Comparison of ENCODE assay signal across 8 cellular contexts in genomic region chr1:924619-925323, GRCh38. TPM values are rescaled to one million over a fixed set of nuclear protein-coding genes. Genes with fewer than 3 reads are reported as not detected.
DNase-seq lines count a peak whose midpoint lies in the region; ATAC-seq and TF ChIP-seq lines count a peak whose summit lies in the region.

No MANE protein-coding gene starts in this region.

- no peak for TF ChIP-seq POLR2A in GM18505 (IDR thresholded peaks at IDR 0.05; ENCODE audit: borderline replicate concordance, extremely low read depth, insufficient read depth, insufficient read length)

- H3K4me1 ChIP-seq in PC-9 (replicated peaks; ENCODE audit: insufficient read depth), result peaks cover 17% of the 10 kb centered on the region

- DNase-seq in H7 (peak; percentile 91), PC-9 (peak in 1 of 2 experiments; percentile 53), fibroblast of the aortic adventitia (ENCODE audit: low read depth) (peak; percentile 33), skeletal muscle cell (ENCODE audit: low read depth) (no peak), NCI-H1694 treated with DMSO at 0.1 percent for 48 hours (lab: John Stamatoyannopoulos, UW) (no peak), caudate nucleus (lab: John Stamatoyannopoulos, UW) (no peak)

- H3K9me3 ChIP-seq in PC-9 (ENCODE audit: insufficient read depth, low read depth), result no peaks in the 10 kb centered on the region

- H3K9me2 ChIP-seq in PC-9 (ENCODE audit: insufficient read depth), result no peaks in the 10 kb centered on the region

- H2AFZ ChIP-seq in PC-9, result peak overlapping the region; percentile 73; the same call in 1 of the 2 replicates

- no peak overlapping the region for H3K27ac ChIP-seq in PC-9
- H3K27ac ChIP-seq in caudate nucleus (ENCODE audit: low read depth, low read length), result no peak overlapping the region

- no peaks in the 10 kb centered on the region for H3K36me3 ChIP-seq in H7 (replicated peaks; ENCODE audit: control insufficient read depth, insufficient read depth, low read length)
- H3K36me3 ChIP-seq in PC-9 (ENCODE audit: low read depth), result no peaks in the 10 kb centered on the region

- H3K27me3 ChIP-seq in H7 (ENCODE audit: control insufficient read depth, insufficient read depth, low read length) (peaks cover 93% of the 10 kb centered on the region), PC-9 (ENCODE audit: insufficient read depth, low read depth) (peaks cover 29% of the 10 kb centered on the region)

- intact Hi-C loops in PC-9 (cut with micrococcal nuclease; ENCODE audit: unreplicated experiment), result no loop called here

- peaks cover 12% of the 10 kb centered on the region; the same call in 1 of the 2 replicates for H3F3A ChIP-seq in PC-9 (ENCODE audit: insufficient read depth, low read depth)

- no peaks in the 10 kb centered on the region for H3K79me2 ChIP-seq in PC-9 (ENCODE audit: low read depth)

- ATAC-seq in GM18505 (IDR thresholded peaks at IDR 0.05; ENCODE audit: unreplicated experiment), result no peak
- no peak for ATAC-seq in esophagus mucosa

- TF ChIP-seq CTCF in PC-9 (conservative IDR thresholded peaks at IDR 0.05) (no peak), fibroblast of the aortic adventitia (IDR thresholded peaks at IDR 0.05; ENCODE audit: insufficient read depth, low read length) (no peak)

- peak overlapping the region; percentile 43 for H3K4me3 ChIP-seq in H7 (ENCODE audit: insufficient read depth, low read depth, low read length)
- H3K4me3 ChIP-seq in PC-9, result peak overlapping the region; percentile 55
- peak overlapping the region; percentile 57 for H3K4me3 ChIP-seq in fibroblast of the aortic adventitia (ENCODE audit: low read depth, low read length)
- H3K4me3 ChIP-seq in skeletal muscle cell (ENCODE audit: low read depth, low read length), result peak overlapping the region; percentile 59

- no TSS peak for BruUV-seq in PC-9 (replicated peaks; lab: Mats Ljungman, UMichigan)

- peak overlapping the region; percentile 79 for H3K4me2 ChIP-seq in PC-9

- CTCF ChIA-PET in PC-9 (lab: Charles Lee), result no interaction called here

- POLR2A ChIA-PET in PC-9 (lab: Charles Lee; ENCODE audit: unreplicated experiment), result no interaction called here

- no peaks in the 10 kb centered on the region; the same call in 1 of the 2 replicates for H4K20me1 ChIP-seq in PC-9 (ENCODE audit: insufficient read depth)

RNA-seq across cellular contexts. Expression of gene SAMD11, which starts 1.0 kb away (rescaled TPM):
- 14.8 and 17.4 TPM in 2 replicates for total RNA-seq in H7 (2014; rRNA removed; shearing (Covaris generic))
- 0.59 and 2.2 TPM in 2 replicates for total RNA-seq in PC-9 (2021)
- total RNA-seq in fibroblast of the aortic adventitia (ENCODE audit: low replicate concordance), result 1.6 and 12.4 TPM in 2 replicates
- total RNA-seq in esophagus mucosa, result 0.52 TPM

RNA-seq across cellular contexts. Expression of gene NOC2L, which starts 34.3 kb away (rescaled TPM):
- total RNA-seq in H7 (2014; rRNA removed; shearing (Covaris generic)), result 239 and 287 TPM in 2 replicates
- 86.4 and 100 TPM in 2 replicates for total RNA-seq in PC-9 (2021)
- 41.0 and 54.1 TPM in 2 replicates for total RNA-seq in fibroblast of the aortic adventitia (ENCODE audit: low replicate concordance)
- 68.1 TPM for total RNA-seq in esophagus mucosa

RNA-seq across cellular contexts. Expression of gene KLHL17, which starts 35.6 kb away (rescaled TPM):
- 50.8 and 87.8 TPM in 2 replicates for total RNA-seq in H7 (2014; rRNA removed; shearing (Covaris generic))
- total RNA-seq in PC-9 (2021) (16.8 and 22.7 TPM in 2 replicates), fibroblast of the aortic adventitia (ENCODE audit: low replicate concordance) (1.8 and 5.0 TPM in 2 replicates), esophagus mucosa (5.8 TPM)

RNA-seq across cellular contexts. Expression of gene PLEKHN1, which starts 41.5 kb away (rescaled TPM):
- total RNA-seq in H7 (2014; rRNA removed; shearing (Covaris generic)), result 1.6 and 2.0 TPM in 2 replicates
- total RNA-seq in PC-9 (2021) (9.1 and 11.9 TPM in 2 replicates), fibroblast of the aortic adventitia (ENCODE audit: low replicate concordance) (0.54 TPM in 1 of 2 replicates, not detected in the other), esophagus mucosa (26.4 TPM)

RNA-seq across cellular contexts. Expression of gene PERM1, which starts 57.1 kb away (rescaled TPM):
- not detected in 2 replicates for total RNA-seq in H7 (2014; rRNA removed; shearing (Covaris generic))
- total RNA-seq in PC-9 (2021), result 0.60 and 0.81 TPM in 2 replicates
- 0.57 TPM in 1 of 2 replicates, not detected in the other for total RNA-seq in fibroblast of the aortic adventitia (ENCODE audit: low replicate concordance)
- total RNA-seq in esophagus mucosa, result not detected

Comparison
In these comparisons a context has a peak if more than half of its experiments do, and no peak if none do; other contexts are left out.
1. DNase-seq: peak in H7 (single experiment) and fibroblast of the aortic adventitia (single experiment); none in skeletal muscle cell (single experiment), NCI-H1694 treated with DMSO at 0.1 percent for 48 hours (single experiment) and caudate nucleus (0 of 61).
2. Peak in every context shown above with its lines, with median percentiles within 50 percentile points of each other: H3K4me3 ChIP-seq.